16 cellular contexts compared by ENCODE assay signal in the genomic region with DNA sequence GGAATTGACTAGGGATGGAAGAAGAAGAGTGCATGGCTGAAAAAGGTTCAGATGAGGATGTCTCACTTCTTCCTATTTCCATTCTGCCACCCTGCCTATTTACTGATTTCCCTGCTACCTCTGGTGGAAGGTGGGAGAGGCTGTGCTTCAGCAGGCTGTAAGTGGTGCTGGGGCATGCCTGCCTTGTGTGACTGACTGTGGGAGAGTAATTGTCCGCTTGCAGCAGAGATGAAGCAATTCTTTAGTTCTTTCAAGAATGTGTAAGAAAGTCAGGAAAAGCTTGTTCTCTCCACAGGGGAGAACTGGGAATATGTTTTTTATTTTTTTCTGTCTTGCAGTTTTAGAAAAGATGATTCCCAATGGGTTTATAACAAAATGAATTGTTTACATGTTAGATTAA.
"Had no signal": no experiment of that assay in that cellular context is flagged by ENCODE, and none has a peak within 500 bp of the region (broad histone marks: within the 10 kb centered on the region; RNA-seq: fewer than 3 reads in every experiment).

No MANE protein-coding gene starts in this region.

- H3K36me3 ChIP-seq: neutrophil, tibial artery had no signal

- DNase-seq: activated CD4-positive, alpha-beta memory T cell treated with anti-CD3 and anti-CD28 coated beads, Interleukin-2, amount 10 ng/mL, durations not matched to agents 7 days and 5 days; activated CD4-positive, alpha-beta T cell treated with anti-CD3 and anti-CD28 coated beads for 36 hours; activated CD8-positive, alpha-beta memory T cell treated with anti-CD3 and anti-CD28 coated beads, Interleukin-2, amount 50 U/mL, for 4 hours; activated naive CD8-positive, alpha-beta T cell treated with anti-CD3 and anti-CD28 coated beads, Interleukin-2, amount 10 ng/mL, durations not matched to agents 7 days and 5 days; activated T-cell treated with anti-CD3 and anti-CD28 coated beads, Interleukin-2, amount 50 U/mL, for 72 hours; body of pancreas; cerebellar nuclear complex; dermis blood vessel endothelial cell; hippocampal formation; left colon; naive thymus-derived CD4-positive, alpha-beta T cell; posterior cingulate gyrus; T-cell; tibial artery had no signal

- H3K4me3 ChIP-seq: body of pancreas, lung, tibial artery had no signal

- H3K9me3 ChIP-seq: body of pancreas, neutrophil, tibial artery had no signal

- H3K27me3 ChIP-seq: body of pancreas, neutrophil, tibial artery had no signal
